Comparison of ENCODE assay signal across 8 cellular contexts in the genomic region with DNA sequence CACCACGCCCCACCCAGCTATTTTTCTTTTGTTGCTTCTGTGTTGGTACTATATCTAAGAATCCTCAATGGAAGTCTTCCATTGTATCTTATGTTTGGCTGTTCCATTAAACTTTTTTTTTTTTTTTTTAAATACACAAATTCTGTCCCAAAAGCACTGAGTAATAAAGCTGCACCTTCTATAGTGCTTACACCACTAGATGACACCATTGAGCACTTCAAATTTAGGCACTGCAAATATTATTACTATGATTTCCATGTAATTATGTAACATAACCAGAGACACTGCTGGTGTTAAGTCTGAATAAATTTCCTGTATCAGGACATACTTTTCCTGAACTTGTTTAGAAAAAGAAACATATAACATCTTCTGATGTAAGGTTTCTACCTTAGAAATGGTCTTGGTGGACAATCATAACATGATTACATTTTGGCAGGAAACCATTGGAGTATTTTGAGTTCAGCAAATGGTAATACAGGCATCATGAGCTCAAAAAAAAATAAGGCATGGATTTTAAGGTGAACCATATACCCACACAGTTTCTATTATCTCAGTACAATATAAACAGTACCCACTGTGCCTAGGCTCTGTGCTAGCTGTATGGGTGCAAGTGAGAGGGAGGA.
A peak's percentile ranks its signal among the peaks of the same experiment; 100 is the strongest.
DNase-seq lines count a peak whose midpoint lies in the region; ATAC-seq and TF ChIP-seq lines count a peak whose summit lies in the region.

No MANE protein-coding gene starts in this region.

- no peak overlapping the region for H3K4me2 ChIP-seq in KMS-11
- no peak overlapping the region for H3K4me2 ChIP-seq in mesendoderm (ENCODE audit: low read length)

- no CpG with 5 or more reads among the region's 1 CpG for WGBS in mesendoderm (ENCODE audit: extremely low coverage, insufficient coverage, low lambda C conversion rate)

- H3K79me2 ChIP-seq in KMS-11 (ENCODE audit: insufficient read depth, low read depth) (no peaks in the 10 kb centered on the region), mesendoderm (ENCODE audit: control insufficient read depth, insufficient read depth, low read length) (no peaks in the 10 kb centered on the region)

- H4K5ac ChIP-seq in mesendoderm (ENCODE audit: low read length): no peak overlapping the region

- peaks cover 3% of the 10 kb centered on the region for H3K4me1 ChIP-seq in CD8-positive, alpha-beta T cell (ENCODE audit: insufficient read depth, low read length)
- H3K4me1 ChIP-seq in KMS-11 (ENCODE audit: low read depth, poor library complexity, severe bottlenecking) (peaks cover 6% of the 10 kb centered on the region), mesendoderm (ENCODE audit: control insufficient read depth, low read depth, low read length) (no peaks in the 10 kb centered on the region)

- peaks cover 5% of the 10 kb centered on the region for H3K4me1 Mint-ChIP-seq in CD8-positive, alpha-beta T cell (ENCODE audit: low read depth)

- H3K36me3 ChIP-seq in CD8-positive, alpha-beta T cell (ENCODE audit: insufficient read depth, low read length): no peaks in the 10 kb centered on the region
- H3K36me3 ChIP-seq in KMS-11 (ENCODE audit: insufficient read depth): no peaks in the 10 kb centered on the region
- no peaks in the 10 kb centered on the region for H3K36me3 ChIP-seq in mesendoderm (ENCODE audit: control insufficient read depth, insufficient read depth, low read length)

- H3K27ac Mint-ChIP-seq in CD8-positive, alpha-beta T cell: no peak overlapping the region

- CTCF ChIA-PET in CD8-positive, alpha-beta T cell (lab: Charles Lee): interaction anchor here (0.6 to 5.0 kb wide), 10 partner anchors 53 to 411 kb away, joined by 3 to 93 read pairs (median 3); no protein-coding TSS in a partner anchor

- no peak overlapping the region for H3K23ac ChIP-seq in mesendoderm (ENCODE audit: low read length)

- no peak overlapping the region for H2BK15ac ChIP-seq in mesendoderm (replicated peaks; ENCODE audit: low read depth)

- H3K18ac ChIP-seq in mesendoderm (ENCODE audit: low read length): no peak overlapping the region

- POLR2A ChIA-PET in CD8-positive, alpha-beta T cell (lab: Charles Lee): interaction anchor here (1.5 kb wide), 1 partner anchor 253 kb away, joined by 8 read pairs; no protein-coding TSS in a partner anchor

- H2AK5ac ChIP-seq in mesendoderm (ENCODE audit: low read length): no peak overlapping the region

- H3K27me3 ChIP-seq in CD8-positive, alpha-beta T cell (ENCODE audit: insufficient read depth, low read length): no peaks in the 10 kb centered on the region
- H3K27me3 ChIP-seq in KMS-11 (ENCODE audit: insufficient read depth, low read depth) (no peaks in the 10 kb centered on the region), mesendoderm (ENCODE audit: insufficient read depth, low read length, poor library complexity) (no peaks in the 10 kb centered on the region)

- H3K9me3 Mint-ChIP-seq in CD8-positive, alpha-beta T cell: no peaks in the 10 kb centered on the region

- no peak overlapping the region for H3K4me3 ChIP-seq in CD8-positive, alpha-beta T cell (ENCODE audit: low read depth, low read length)
- H3K4me3 ChIP-seq in KMS-11 (IDR thresholded peaks at IDR 0.05; ENCODE audit: insufficient read depth, low read depth, low read length) (no peak overlapping the region), mesendoderm (ENCODE audit: low read length) (no peak overlapping the region)

- H2BK120ac ChIP-seq in mesendoderm (ENCODE audit: low read depth, low read length): no peak overlapping the region

- H3K27me3 Mint-ChIP-seq in CD8-positive, alpha-beta T cell (ENCODE audit: low read depth): no peaks in the 10 kb centered on the region

- H3K36me3 Mint-ChIP-seq in CD8-positive, alpha-beta T cell: peaks cover 18% of the 10 kb centered on the region

- H4K8ac ChIP-seq in mesendoderm (ENCODE audit: low read depth, low read length): no peak overlapping the region

- H4K20me1 ChIP-seq in KMS-11 (ENCODE audit: insufficient read depth): no peaks in the 10 kb centered on the region

- no peaks in the 10 kb centered on the region for H3K79me1 ChIP-seq in mesendoderm (ENCODE audit: low read length)

- H3K4ac ChIP-seq in mesendoderm (ENCODE audit: low read depth, low read length): no peak overlapping the region

- no peak overlapping the region for H3K4me3 Mint-ChIP-seq in CD8-positive, alpha-beta T cell

- intact Hi-C loops in CD8-positive, alpha-beta T cell (cut with DNase I, micrococcal nuclease): loop anchor here in 1 of 2 experiments (1.0 kb wide), 1 partner anchor 254 kb away; no protein-coding TSS in a partner anchor
- intact Hi-C loops in head of caudate nucleus (cut with DNase I): loop anchor here (10.0 kb wide), 1 partner anchor 220 kb away; a partner anchor contains a TSS

- DNase-seq in CD8-positive, alpha-beta T cell: no peak
- DNase-seq in central memory CD4-positive, alpha-beta T cell: peak; percentile 18
- peak; percentile 7 for DNase-seq in mesendoderm
- no peak for DNase-seq in head of caudate nucleus
- DNase-seq in activated T-cell treated with anti-CD3 and anti-CD28 coated beads, Interleukin-2, amount 50 U/mL, for 1 hour: no peak
- no peak for DNase-seq in activated gamma-delta T cell (lab: John Stamatoyannopoulos, UW)

- H3K56ac ChIP-seq in mesendoderm (ENCODE audit: low read length): no peak overlapping the region

- H3K9ac ChIP-seq in KMS-11 (no peak overlapping the region), mesendoderm (ENCODE audit: low read length) (no peak overlapping the region)

- H2BK5ac ChIP-seq in mesendoderm (ENCODE audit: low read length): no peak overlapping the region

- peak; percentile 42 for TF ChIP-seq CTCF in CD8-positive, alpha-beta T cell (IDR thresholded peaks at IDR 0.05)
- TF ChIP-seq CTCF in KMS-11 (conservative IDR thresholded peaks at IDR 0.05; ENCODE audit: low read depth, low read length): peak; percentile 50; the same call in 1 of the 2 replicates

- H2AFZ ChIP-seq in KMS-11 (ENCODE audit: low read depth): no peak overlapping the region

- no peaks in the 10 kb centered on the region for H3K9me3 ChIP-seq in CD8-positive, alpha-beta T cell (ENCODE audit: low read length)

- no peak for ATAC-seq in CD8-positive, alpha-beta T cell
- no peak for ATAC-seq in HG03520 (IDR thresholded peaks at IDR 0.05; ENCODE audit: unreplicated experiment)

- H3K27ac ChIP-seq in CD8-positive, alpha-beta T cell (ENCODE audit: low read depth, low read length): no peak overlapping the region
- H3K27ac ChIP-seq in KMS-11 (no peak overlapping the region), mesendoderm (ENCODE audit: low read depth, low read length) (no peak overlapping the region)

Comparison
In these comparisons a context has a peak if more than half of its experiments do, and no peak if none do; other contexts are left out.
1. DNase-seq: peak in central memory CD4-positive, alpha-beta T cell (single experiment) and mesendoderm (single experiment); none in CD8-positive, alpha-beta T cell (0 of 7), head of caudate nucleus (0 of 42), activated T-cell treated with anti-CD3 and anti-CD28 coated beads, Interleukin-2, amount 50 U/mL, for 1 hour (single experiment) and activated gamma-delta T cell (single experiment).